Comparison of ENCODE assay signal across 8 cellular contexts in the genomic region with DNA sequence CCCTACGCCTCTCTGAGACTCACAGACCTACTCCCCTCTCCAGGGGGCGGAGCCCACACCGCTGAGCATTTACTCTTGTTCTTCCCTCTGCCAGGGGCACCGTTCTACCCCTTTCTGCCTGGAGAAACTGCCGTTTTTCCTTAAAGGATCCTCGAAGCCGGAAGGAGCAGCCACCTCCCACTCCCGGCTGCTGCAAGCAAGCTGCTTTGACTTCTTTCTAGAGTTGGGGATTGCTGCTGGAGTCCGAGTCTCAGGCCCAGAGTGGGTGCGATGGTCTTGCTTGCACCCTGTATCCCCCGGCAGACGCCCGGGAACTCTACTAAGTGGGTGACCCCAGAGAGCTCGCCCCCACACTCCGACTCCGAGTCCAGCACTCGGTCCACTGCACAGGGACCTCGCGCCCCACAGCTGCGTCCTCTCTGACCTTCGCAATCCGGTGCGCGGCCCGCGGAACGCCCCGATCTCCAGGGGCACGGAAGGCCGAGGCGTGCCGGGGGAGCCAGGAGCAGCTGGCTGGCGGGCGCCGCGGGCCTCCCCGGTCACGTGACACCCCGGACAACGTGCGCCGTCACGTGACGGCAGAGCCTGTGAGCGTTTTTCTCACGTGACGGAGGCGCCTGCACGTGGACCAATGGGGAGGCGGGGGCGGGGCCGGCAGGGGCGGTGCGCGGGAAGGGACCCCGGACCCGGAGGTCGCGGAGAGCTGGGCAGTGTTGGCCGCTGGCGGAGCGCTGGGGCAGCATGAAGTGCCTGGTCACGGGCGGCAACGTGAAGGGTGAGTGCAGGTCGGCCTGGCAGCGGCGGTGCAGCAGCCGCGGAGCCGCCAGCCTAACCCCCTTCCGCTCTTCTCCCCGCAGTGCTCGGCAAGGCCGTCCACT. TPM values are rescaled to one million over a fixed set of nuclear protein-coding genes. Genes with fewer than 3 reads are reported as not detected.
DNase-seq lines count a peak whose midpoint lies in the region; ATAC-seq and TF ChIP-seq lines count a peak whose summit lies in the region.

A gene (plus strand): TSS at position 683 of the 878 bp plus-strand sequence. CDS start 59 bp downstream, at position 742.

- CTCF ChIA-PET in PC-9 (lab: Charles Lee), result interaction anchor here (0.7 to 1.4 kb wide), 2 partner anchors 34 to 46 kb away, joined by 3 to 28 read pairs; no protein-coding TSS in a partner anchor

- peaks cover 31% of the 10 kb centered on the region for H3F3A ChIP-seq in PC-9 (ENCODE audit: insufficient read depth, low read depth)

- peak within 1 kb of the TSS; percentile 89 for H3K9ac ChIP-seq in mucosa of stomach (ENCODE audit: low read length)

- DNase-seq in COLO668 (lab: John Stamatoyannopoulos, UW; ENCODE audit: unreplicated experiment), result peak; percentile 97
- peak; percentile 82 to 94 for DNase-seq in PC-9
- peak; percentile 92 for DNase-seq in activated T-cell treated with anti-CD3 and anti-CD28 coated beads for 48 hours (ENCODE audit: low read depth)
- DNase-seq in epithelial cell of proximal tubule (ENCODE audit: low read depth), result no peak
- peak; percentile 82 to 89 for DNase-seq in stimulated activated CD8-positive, alpha-beta memory T cell treated with anti-CD3 and anti-CD28 coated beads, Interleukin-4, amount 100 ng/mL, for 4 hours (ENCODE audit: low read depth in 2 of 2, low spot score in 1 of 2)

- H3K9me3 ChIP-seq in PC-9 (ENCODE audit: insufficient read depth, low read depth), result no peaks in the 10 kb centered on the region
- H3K9me3 ChIP-seq in mucosa of stomach (ENCODE audit: control insufficient read depth, low read length), result no peaks in the 10 kb centered on the region

- peak within 1 kb of the TSS; percentile 91 for H2AFZ ChIP-seq in PC-9

- BruUV-seq in PC-9 (replicated peaks; lab: Mats Ljungman, UMichigan), result TSS peak; percentile 40

- no peak for TF ChIP-seq RAD21 in Ishikawa (IDR thresholded peaks at IDR 0.05; ENCODE audit: low read depth)

- peak; percentile 61 for ATAC-seq in GM21515 (IDR thresholded peaks at IDR 0.05; ENCODE audit: unreplicated experiment)

- peak within 1 kb of the TSS; percentile 54 for H3K27ac ChIP-seq in PC-9

- H3K4me3 ChIP-seq in PC-9, result peak within 1 kb of the TSS; percentile 89
- peak within 1 kb of the TSS; percentile 83 for H3K4me3 ChIP-seq in epithelial cell of proximal tubule (ENCODE audit: low read depth, low read length)
- peak within 1 kb of the TSS; percentile 82 for H3K4me3 ChIP-seq in mucosa of stomach (ENCODE audit: low read length)

- H3K36me3 ChIP-seq in PC-9 (ENCODE audit: low read depth) (no peaks in the 10 kb centered on the region), mucosa of stomach (ENCODE audit: control insufficient read depth, insufficient read depth, low read length) (no peaks in the 10 kb centered on the region)

- TF ChIP-seq CTCF in PC-9 (conservative IDR thresholded peaks at IDR 0.05) (no peak), epithelial cell of proximal tubule (conservative IDR thresholded peaks at IDR 0.05; ENCODE audit: low read depth, low read length) (no peak)

- H3K4me2 ChIP-seq in PC-9, result peak within 1 kb of the TSS; percentile 96

- H3K9me2 ChIP-seq in PC-9 (ENCODE audit: insufficient read depth), result no peaks in the 10 kb centered on the region

- peak; percentile 62; the same call in 1 of the 2 replicates for TF ChIP-seq EP300 in Ishikawa (IDR thresholded peaks at IDR 0.05; ENCODE audit: borderline replicate concordance)

- intact Hi-C loops in PC-9 (cut with micrococcal nuclease; ENCODE audit: unreplicated experiment), result loop anchor here (2.0 kb wide), 1 partner anchor 77 kb away; a partner anchor contains a TSS

- peaks cover 12% of the 10 kb centered on the region; the same call in 1 of the 2 replicates for H3K4me1 ChIP-seq in PC-9 (replicated peaks; ENCODE audit: insufficient read depth)
- H3K4me1 ChIP-seq in mucosa of stomach (ENCODE audit: control insufficient read depth, insufficient read depth, low read length), result peaks cover 11% of the 10 kb centered on the region

- H3K79me2 ChIP-seq in PC-9 (ENCODE audit: low read depth), result peaks cover 21% of the 10 kb centered on the region

- no peaks in the 10 kb centered on the region; the same call in 1 of the 2 replicates for H4K20me1 ChIP-seq in PC-9 (ENCODE audit: insufficient read depth)

- POLR2A ChIA-PET in PC-9 (lab: Charles Lee; ENCODE audit: unreplicated experiment), result interaction anchor here (0.5 to 1.0 kb wide), 10 partner anchors 10 to 775 kb away, joined by 3 to 26 read pairs (median 4); a partner anchor contains a TSS

- H3K27me3 ChIP-seq in PC-9 (ENCODE audit: insufficient read depth, low read depth) (no peaks in the 10 kb centered on the region), mucosa of stomach (ENCODE audit: control insufficient read depth, insufficient read depth, low read length) (no peaks in the 10 kb centered on the region)

TF ChIP-seq in Ishikawa, 13 proteins besides CTCF, POLR2A, EP300 and RAD21:
- TF ChIP-seq YY1 (IDR thresholded peaks at IDR 0.05; ENCODE audit: low read depth), result no peak; the same call in 1 of the 2 replicates
- no peak for TF ChIP-seq EGR1 (IDR thresholded peaks at IDR 0.05)
- peak; percentile 29; the same call in 1 of the 2 replicates for TF ChIP-seq TEAD4 (IDR thresholded peaks at IDR 0.05)
- TF ChIP-seq CREB1 (IDR thresholded peaks at IDR 0.05; ENCODE audit: low read depth), result no peak
- no peak for TF ChIP-seq CEBPB (IDR thresholded peaks at IDR 0.05)
- TF ChIP-seq, protein P1, sequence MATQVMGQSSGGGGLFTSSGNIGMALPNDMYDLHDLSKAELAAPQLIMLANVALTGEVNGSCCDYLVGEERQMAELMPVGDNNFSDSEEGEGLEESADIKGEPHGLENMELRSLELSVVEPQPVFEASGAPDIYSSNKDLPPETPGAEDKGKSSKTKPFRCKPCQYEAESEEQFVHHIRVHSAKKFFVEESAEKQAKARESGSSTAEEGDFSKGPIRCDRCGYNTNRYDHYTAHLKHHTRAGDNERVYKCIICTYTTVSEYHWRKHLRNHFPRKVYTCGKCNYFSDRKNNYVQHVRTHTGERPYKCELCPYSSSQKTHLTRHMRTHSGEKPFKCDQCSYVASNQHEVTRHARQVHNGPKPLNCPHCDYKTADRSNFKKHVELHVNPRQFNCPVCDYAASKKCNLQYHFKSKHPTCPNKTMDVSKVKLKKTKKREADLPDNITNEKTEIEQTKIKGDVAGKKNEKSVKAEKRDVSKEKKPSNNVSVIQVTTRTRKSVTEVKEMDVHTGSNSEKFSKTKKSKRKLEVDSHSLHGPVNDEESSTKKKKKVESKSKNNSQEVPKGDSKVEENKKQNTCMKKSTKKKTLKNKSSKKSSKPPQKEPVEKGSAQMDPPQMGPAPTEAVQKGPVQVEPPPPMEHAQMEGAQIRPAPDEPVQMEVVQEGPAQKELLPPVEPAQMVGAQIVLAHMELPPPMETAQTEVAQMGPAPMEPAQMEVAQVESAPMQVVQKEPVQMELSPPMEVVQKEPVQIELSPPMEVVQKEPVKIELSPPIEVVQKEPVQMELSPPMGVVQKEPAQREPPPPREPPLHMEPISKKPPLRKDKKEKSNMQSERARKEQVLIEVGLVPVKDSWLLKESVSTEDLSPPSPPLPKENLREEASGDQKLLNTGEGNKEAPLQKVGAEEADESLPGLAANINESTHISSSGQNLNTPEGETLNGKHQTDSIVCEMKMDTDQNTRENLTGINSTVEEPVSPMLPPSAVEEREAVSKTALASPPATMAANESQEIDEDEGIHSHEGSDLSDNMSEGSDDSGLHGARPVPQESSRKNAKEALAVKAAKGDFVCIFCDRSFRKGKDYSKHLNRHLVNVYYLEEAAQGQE (IDR thresholded peaks at IDR 0.05; ENCODE audit: low read depth), result no peak
- TF ChIP-seq, protein P2, sequence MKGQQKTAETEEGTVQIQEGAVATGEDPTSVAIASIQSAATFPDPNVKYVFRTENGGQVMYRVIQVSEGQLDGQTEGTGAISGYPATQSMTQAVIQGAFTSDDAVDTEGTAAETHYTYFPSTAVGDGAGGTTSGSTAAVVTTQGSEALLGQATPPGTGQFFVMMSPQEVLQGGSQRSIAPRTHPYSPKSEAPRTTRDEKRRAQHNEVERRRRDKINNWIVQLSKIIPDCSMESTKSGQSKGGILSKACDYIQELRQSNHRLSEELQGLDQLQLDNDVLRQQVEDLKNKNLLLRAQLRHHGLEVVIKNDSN (IDR thresholded peaks at IDR 0.05), result peak; percentile 100
- peak; percentile 45; the same call in 1 of the 2 replicates for TF ChIP-seq NFIC (IDR thresholded peaks at IDR 0.05)
- TF ChIP-seq, protein P3, sequence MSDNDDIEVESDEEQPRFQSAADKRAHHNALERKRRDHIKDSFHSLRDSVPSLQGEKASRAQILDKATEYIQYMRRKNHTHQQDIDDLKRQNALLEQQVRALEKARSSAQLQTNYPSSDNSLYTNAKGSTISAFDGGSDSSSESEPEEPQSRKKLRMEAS (IDR thresholded peaks at IDR 0.05), result peak; percentile 99
- TF ChIP-seq TCF12 (IDR thresholded peaks at IDR 0.05; ENCODE audit: low read depth), result peak; percentile 81
- TF ChIP-seq FOXM1 (IDR thresholded peaks at IDR 0.05; ENCODE audit: borderline replicate concordance, low read depth), result no peak
- peak; percentile 90 for TF ChIP-seq ZBTB7A (IDR thresholded peaks at IDR 0.05; ENCODE audit: low read depth)
- TF ChIP-seq TAF1 (IDR thresholded peaks at IDR 0.05; ENCODE audit: low read depth), result peak; percentile 30; the same call in 1 of the 2 replicates

RNA-seq across cellular contexts. Expression of the gene that starts here (rescaled TPM):
- total RNA-seq in PC-9 (2021) (62.8 and 79.8 TPM in 2 replicates), epithelial cell of proximal tubule (13.9 and 20.9 TPM in 2 replicates)
